ENCODE assay signal across 8 cellular contexts in genomic region chr16:2056077-2056476, GRCh38. TPM values are rescaled to one million over a fixed set of nuclear protein-coding genes. Genes with fewer than 3 reads are reported as not detected.
DNase-seq lines count a peak whose midpoint lies in the region; ATAC-seq and TF ChIP-seq lines count a peak whose summit lies in the region.
"Had no signal": no experiment of that assay in that cellular context is flagged by ENCODE, and none has a peak within 500 bp of the region (broad histone marks: within the 10 kb centered on the region; RNA-seq: fewer than 3 reads in every experiment).

No MANE protein-coding gene starts in this region.

- H3K4me3 ChIP-seq in GM06990 (replicated peaks; ENCODE audit: low read depth, low read length): no peak overlapping the region
- no peak overlapping the region for H3K4me3 ChIP-seq in WERI-Rb-1 (ENCODE audit: low read depth, low read length)
- H3K4me3 ChIP-seq in lower lobe of right lung: no peak overlapping the region

- DNase-seq in GM06990 (ENCODE audit: extremely low read depth, insufficient read length) (no peak), WERI-Rb-1 (peak; percentile 62), lower lobe of right lung (no peak)
- no peak for DNase-seq in activated T-helper 2 cell treated with anti-CD3 and anti-CD28 coated beads, Interferon-gamma antibody, Interleukin-2, Interleukin-4, amounts not matched to agents 10 μg/mL and 5 μg/mL and 100 μg/mL, durations not matched to agents 14 hours and 24 hours and 36 hours (ENCODE audit: low spot score)
- DNase-seq: NCI-H1930 had no signal

- no peaks in the 10 kb centered on the region for H3K9me3 Mint-ChIP-seq in activated T-helper 2 cell treated with anti-CD3 and anti-CD28 coated beads, Interferon-gamma antibody, Interleukin-2, Interleukin-4, amounts not matched to agents 10 μg/mL and 5 μg/mL and 100 μg/mL, durations not matched to agents 14 hours and 24 hours and 36 hours
- no peaks in the 10 kb centered on the region for H3K9me3 Mint-ChIP-seq in activated T-helper 17 cell treated with anti-CD3 and anti-CD28 coated beads, Interleukin-2, amount 50 U/mL, for 72 hours

- H3K27ac Mint-ChIP-seq in activated T-helper 2 cell treated with anti-CD3 and anti-CD28 coated beads, Interferon-gamma antibody, Interleukin-2, Interleukin-4, amounts not matched to agents 10 μg/mL and 5 μg/mL and 100 μg/mL, durations not matched to agents 14 hours and 24 hours and 36 hours: no peak overlapping the region
- H3K27ac Mint-ChIP-seq in activated T-helper 17 cell treated with anti-CD3 and anti-CD28 coated beads, Interleukin-2, amount 50 U/mL, for 72 hours: no peak overlapping the region
- H3K27ac Mint-ChIP-seq: progenitor cell of endocrine pancreas had no signal

- H3K27me3 ChIP-seq in GM06990 (replicated peaks; ENCODE audit: control insufficient read depth, insufficient read depth, low read length) (no peaks in the 10 kb centered on the region), WERI-Rb-1 (ENCODE audit: insufficient read depth, low read depth, severe bottlenecking) (no peaks in the 10 kb centered on the region), lower lobe of right lung (ENCODE audit: low read depth) (no peaks in the 10 kb centered on the region)

- peak; percentile 13 for TF ChIP-seq CTCF in GM06990 (IDR thresholded peaks at IDR 0.05; ENCODE audit: insufficient read depth, low read length, poor library complexity, severe bottlenecking)
- peak; percentile 60 for TF ChIP-seq CTCF in WERI-Rb-1 (IDR thresholded peaks at IDR 0.05; ENCODE audit: low read depth, low read length)
- TF ChIP-seq CTCF in lower lobe of right lung (IDR thresholded peaks at IDR 0.05): peak; percentile 51

- peaks cover 27% of the 10 kb centered on the region for H3K36me3 ChIP-seq in GM06990 (ENCODE audit: control insufficient read depth, insufficient read depth, low read length)
- H3K36me3 ChIP-seq in WERI-Rb-1: peaks cover 52% of the 10 kb centered on the region
- H3K36me3 ChIP-seq in lower lobe of right lung: peaks cover 92% of the 10 kb centered on the region

- no peaks in the 10 kb centered on the region for H3K4me1 ChIP-seq in lower lobe of right lung

- intact Hi-C loops in lower lobe of right lung (cut with DNase I): no loop called here
- intact Hi-C loops in activated T-helper 2 cell treated with anti-CD3 and anti-CD28 coated beads, Interferon-gamma antibody, Interleukin-2, Interleukin-4, amounts not matched to agents 10 μg/mL and 5 μg/mL and 100 μg/mL, durations not matched to agents 14 hours and 24 hours and 36 hours (cut with micrococcal nuclease): no loop called here

- H3K4me1 Mint-ChIP-seq in activated T-helper 2 cell treated with anti-CD3 and anti-CD28 coated beads, Interferon-gamma antibody, Interleukin-2, Interleukin-4, amounts not matched to agents 10 μg/mL and 5 μg/mL and 100 μg/mL, durations not matched to agents 14 hours and 24 hours and 36 hours (ENCODE audit: low read depth): no peaks in the 10 kb centered on the region
- no peaks in the 10 kb centered on the region for H3K4me1 Mint-ChIP-seq in activated T-helper 17 cell treated with anti-CD3 and anti-CD28 coated beads, Interleukin-2, amount 50 U/mL, for 72 hours

- H3K9me3 ChIP-seq in WERI-Rb-1 (ENCODE audit: severe bottlenecking): no peaks in the 10 kb centered on the region
- H3K9me3 ChIP-seq in lower lobe of right lung: no peaks in the 10 kb centered on the region

- H3K27ac ChIP-seq in WERI-Rb-1 (no peak overlapping the region), lower lobe of right lung (no peak overlapping the region)

- H3K4me3 Mint-ChIP-seq in activated T-helper 2 cell treated with anti-CD3 and anti-CD28 coated beads, Interferon-gamma antibody, Interleukin-2, Interleukin-4, amounts not matched to agents 10 μg/mL and 5 μg/mL and 100 μg/mL, durations not matched to agents 14 hours and 24 hours and 36 hours (ENCODE audit: low read depth): no peak overlapping the region
- H3K4me3 Mint-ChIP-seq in activated T-helper 17 cell treated with anti-CD3 and anti-CD28 coated beads, Interleukin-2, amount 50 U/mL, for 72 hours: no peak overlapping the region

- no peaks in the 10 kb centered on the region for H3K27me3 Mint-ChIP-seq in activated T-helper 2 cell treated with anti-CD3 and anti-CD28 coated beads, Interferon-gamma antibody, Interleukin-2, Interleukin-4, amounts not matched to agents 10 μg/mL and 5 μg/mL and 100 μg/mL, durations not matched to agents 14 hours and 24 hours and 36 hours (ENCODE audit: low read depth)
- no peaks in the 10 kb centered on the region for H3K27me3 Mint-ChIP-seq in activated T-helper 17 cell treated with anti-CD3 and anti-CD28 coated beads, Interleukin-2, amount 50 U/mL, for 72 hours
- H3K27me3 Mint-ChIP-seq: progenitor cell of endocrine pancreas had no signal

- ATAC-seq in lower lobe of right lung (peak; percentile 36 to 49), HG02840 (IDR thresholded peaks at IDR 0.05; ENCODE audit: low FRiP score, unreplicated experiment) (no peak)
- ATAC-seq in activated T-helper 17 cell treated with anti-CD3 and anti-CD28 coated beads, Interleukin-2, amount 50 U/mL, for 72 hours (replicated peaks): no peak

- peaks cover 3% of the 10 kb centered on the region for H3K36me3 Mint-ChIP-seq in activated T-helper 2 cell treated with anti-CD3 and anti-CD28 coated beads, Interferon-gamma antibody, Interleukin-2, Interleukin-4, amounts not matched to agents 10 μg/mL and 5 μg/mL and 100 μg/mL, durations not matched to agents 14 hours and 24 hours and 36 hours (ENCODE audit: low read depth)
- peaks cover 28% of the 10 kb centered on the region for H3K36me3 Mint-ChIP-seq in activated T-helper 17 cell treated with anti-CD3 and anti-CD28 coated beads, Interleukin-2, amount 50 U/mL, for 72 hours (ENCODE audit: low read depth)

RNA-seq across cellular contexts. Expression of gene TSC2, which starts 8.3 kb away (rescaled TPM):
- total RNA-seq in lower lobe of right lung: 123 TPM
- total RNA-seq in activated T-helper 2 cell treated with anti-CD3 and anti-CD28 coated beads, Interferon-gamma antibody, Interleukin-2, Interleukin-4, amounts not matched to agents 10 μg/mL and 5 μg/mL and 100 μg/mL, durations not matched to agents 14 hours and 24 hours and 36 hours: 89.7 and 92.8 TPM in 2 replicates
- 10 to 100 TPM; 79.3 to 83.7 TPM for total RNA-seq in activated T-helper 17 cell treated with anti-CD3 and anti-CD28 coated beads, Interleukin-2, amount 50 U/mL, for 72 hours

RNA-seq across cellular contexts. Expression of gene NTHL1, which starts 8.4 kb away (rescaled TPM):
- 24.3 TPM for total RNA-seq in lower lobe of right lung
- total RNA-seq in activated T-helper 2 cell treated with anti-CD3 and anti-CD28 coated beads, Interferon-gamma antibody, Interleukin-2, Interleukin-4, amounts not matched to agents 10 μg/mL and 5 μg/mL and 100 μg/mL, durations not matched to agents 14 hours and 24 hours and 36 hours: 43.5 and 54.7 TPM in 2 replicates
- 10 to 100 TPM; 13.2 to 37.6 TPM for total RNA-seq in activated T-helper 17 cell treated with anti-CD3 and anti-CD28 coated beads, Interleukin-2, amount 50 U/mL, for 72 hours

RNA-seq across cellular contexts. Expression of gene NHERF2, which starts 29.4 kb away (rescaled TPM):
- total RNA-seq in lower lobe of right lung: 343 TPM
- total RNA-seq in activated T-helper 2 cell treated with anti-CD3 and anti-CD28 coated beads, Interferon-gamma antibody, Interleukin-2, Interleukin-4, amounts not matched to agents 10 μg/mL and 5 μg/mL and 100 μg/mL, durations not matched to agents 14 hours and 24 hours and 36 hours: 2.3 and 2.6 TPM in 2 replicates
- total RNA-seq in activated T-helper 17 cell treated with anti-CD3 and anti-CD28 coated beads, Interleukin-2, amount 50 U/mL, for 72 hours: 1 to 10 TPM in 1 of 2 donors, under 1 TPM in 1; 0.21 to 2.9 TPM

RNA-seq across cellular contexts. Expression of gene NPW, which starts 36.5 kb away (rescaled TPM):
- total RNA-seq in lower lobe of right lung: not detected
- total RNA-seq in activated T-helper 2 cell treated with anti-CD3 and anti-CD28 coated beads, Interferon-gamma antibody, Interleukin-2, Interleukin-4, amounts not matched to agents 10 μg/mL and 5 μg/mL and 100 μg/mL, durations not matched to agents 14 hours and 24 hours and 36 hours: 4.2 and 5.1 TPM in 2 replicates
- total RNA-seq in activated T-helper 17 cell treated with anti-CD3 and anti-CD28 coated beads, Interleukin-2, amount 50 U/mL, for 72 hours: 1 to 10 TPM in 1 of 2 donors, not detected in 1; 2.8 TPM

RNA-seq across cellular contexts. Expression of gene ZNF598, which starts 46.5 kb away (rescaled TPM):
- total RNA-seq in lower lobe of right lung: 27.2 TPM
- 82.0 and 83.3 TPM in 2 replicates for total RNA-seq in activated T-helper 2 cell treated with anti-CD3 and anti-CD28 coated beads, Interferon-gamma antibody, Interleukin-2, Interleukin-4, amounts not matched to agents 10 μg/mL and 5 μg/mL and 100 μg/mL, durations not matched to agents 14 hours and 24 hours and 36 hours
- 10 to 100 TPM; 41.2 to 79.6 TPM for total RNA-seq in activated T-helper 17 cell treated with anti-CD3 and anti-CD28 coated beads, Interleukin-2, amount 50 U/mL, for 72 hours

Comparison
In these comparisons a context has a peak if more than half of its experiments do, and no peak if none do; other contexts are left out.
1. ATAC-seq: peak in lower lobe of right lung (2 of 2); none in activated T-helper 17 cell treated with anti-CD3 and anti-CD28 coated beads, Interleukin-2, amount 50 U/mL, for 72 hours (single experiment) and HG02840 (single experiment).
2. RNA of gene NHERF2, which starts 29.4 kb away (total RNA-seq): 343 TPM in lower lobe of right lung (single experiment); 0.21 to 2.9 TPM in activated T-helper 17 cell treated with anti-CD3 and anti-CD28 coated beads, Interleukin-2, amount 50 U/mL, for 72 hours and 2.3 to 2.6 TPM in activated T-helper 2 cell treated with anti-CD3 and anti-CD28 coated beads, Interferon-gamma antibody, Interleukin-2, Interleukin-4, amounts not matched to agents 10 μg/mL and 5 μg/mL and 100 μg/mL, durations not matched to agents 14 hours and 24 hours and 36 hours; every median in the first group is over 10 times any median in the second.
3. Peak in every context shown above with its lines, with median percentiles within 50 percentile points of each other: CTCF ChIP-seq.